ENCODE assay signal across 1 cellular context in the genomic region with DNA sequence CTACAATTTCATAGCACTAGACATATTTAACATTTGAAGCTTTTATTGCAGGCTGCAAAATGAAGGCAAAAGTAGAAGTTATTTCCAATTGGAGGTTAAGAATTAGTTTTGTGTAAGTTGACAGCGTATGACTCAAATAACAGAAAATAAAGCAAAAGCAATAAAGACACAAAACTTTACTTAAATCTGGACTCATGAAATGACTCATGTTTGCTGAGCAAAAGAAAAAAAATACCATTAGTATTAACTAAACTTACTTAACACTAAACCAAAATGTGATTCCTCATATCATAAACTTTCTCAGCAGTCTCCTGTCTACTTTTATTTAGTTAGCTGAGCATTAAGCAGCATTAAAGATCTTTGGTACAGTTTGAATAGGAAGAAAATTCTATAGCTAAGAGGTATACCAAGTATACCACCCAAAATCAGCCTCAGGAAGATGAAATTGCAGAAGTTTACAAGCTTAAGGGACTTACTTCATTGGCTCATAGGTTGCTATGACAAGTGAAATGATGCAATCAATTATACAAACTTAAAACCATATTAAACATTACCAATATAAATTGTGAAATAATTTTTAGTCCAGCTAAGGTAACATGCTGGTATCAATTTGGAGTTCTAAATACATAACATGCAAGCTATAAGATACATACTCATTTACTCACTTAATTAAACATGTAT.
TF ChIP-seq lines count a peak whose summit lies in the region.

No MANE protein-coding gene starts in this region.

TF ChIP-seq in SK-N-SH treated with all-trans-retinoic acid at 6 μM for 48 hours, 23 proteins besides CTCF, POLR2A, EP300 and RAD21 (continued from another document):
- TF ChIP-seq TSHZ2 (CRISPR knock-in tag; IDR thresholded peaks at IDR 0.05), result no peak
- no peak for TF ChIP-seq ZNF565 (CRISPR knock-in tag; conservative IDR thresholded peaks at IDR 0.05; ENCODE audit: low read depth)
- no peak for TF ChIP-seq ZFP30 (CRISPR knock-in tag; IDR thresholded peaks at IDR 0.05)
- no peak for TF ChIP-seq ZFP3 (CRISPR knock-in tag; IDR thresholded peaks at IDR 0.05)
- TF ChIP-seq ESRRG (CRISPR knock-in tag; IDR thresholded peaks at IDR 0.05), result no peak
- no peak for TF ChIP-seq CSDC2 (CRISPR knock-in tag; IDR thresholded peaks at IDR 0.05)
- TF ChIP-seq, protein P1, sequence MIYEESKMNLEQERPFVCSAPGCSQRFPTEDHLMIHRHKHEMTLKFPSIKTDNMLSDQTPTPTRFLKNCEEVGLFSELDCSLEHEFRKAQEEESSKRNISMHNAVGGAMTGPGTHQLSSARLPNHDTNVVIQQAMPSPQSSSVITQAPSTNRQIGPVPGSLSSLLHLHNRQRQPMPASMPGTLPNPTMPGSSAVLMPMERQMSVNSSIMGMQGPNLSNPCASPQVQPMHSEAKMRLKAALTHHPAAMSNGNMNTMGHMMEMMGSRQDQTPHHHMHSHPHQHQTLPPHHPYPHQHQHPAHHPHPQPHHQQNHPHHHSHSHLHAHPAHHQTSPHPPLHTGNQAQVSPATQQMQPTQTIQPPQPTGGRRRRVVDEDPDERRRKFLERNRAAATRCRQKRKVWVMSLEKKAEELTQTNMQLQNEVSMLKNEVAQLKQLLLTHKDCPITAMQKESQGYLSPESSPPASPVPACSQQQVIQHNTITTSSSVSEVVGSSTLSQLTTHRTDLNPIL (CRISPR knock-in tag; IDR thresholded peaks at IDR 0.05; ENCODE audit: low read depth), result no peak
- TF ChIP-seq SNAI2 (CRISPR knock-in tag; IDR thresholded peaks at IDR 0.05), result no peak
- no peak for TF ChIP-seq RARB (CRISPR knock-in tag; IDR thresholded peaks at IDR 0.05)
- TF ChIP-seq GLIS3 (CRISPR knock-in tag; IDR thresholded peaks at IDR 0.05), result no peak
- no peak for TF ChIP-seq PATZ1 (CRISPR knock-in tag; IDR thresholded peaks at IDR 0.05; ENCODE audit: borderline replicate concordance)
- no peak for TF ChIP-seq ZNF8 (CRISPR knock-in tag; IDR thresholded peaks at IDR 0.05)
